In the genomic region with DNA sequence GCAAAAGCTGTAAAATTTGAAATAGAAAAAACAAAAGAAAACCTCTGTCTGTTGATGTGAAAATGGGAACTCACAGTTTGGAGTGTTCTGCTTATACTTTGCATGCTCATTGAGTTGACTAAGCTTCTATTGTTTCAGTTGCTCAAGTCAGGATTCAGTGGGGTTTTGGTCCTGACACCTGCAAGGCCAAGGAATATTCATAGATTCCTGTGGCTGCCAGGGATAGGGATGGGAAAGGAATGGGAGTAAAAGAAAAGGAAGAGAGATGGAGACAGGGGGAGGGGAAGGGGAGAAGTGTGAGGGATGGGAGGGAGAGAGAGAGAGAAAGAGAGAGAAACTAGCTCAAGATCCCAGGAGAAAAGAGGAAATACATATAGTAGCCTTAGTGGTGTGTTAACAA, we compare ENCODE assay signal across 2 cellular contexts.
TF ChIP-seq lines count a peak whose summit lies in the region.

No MANE protein-coding gene starts in this region.

TF ChIP-seq in GM23338, 12 proteins besides CTCF, POLR2A, EP300 and RAD21 (continued from another document):
- TF ChIP-seq, protein P1, sequence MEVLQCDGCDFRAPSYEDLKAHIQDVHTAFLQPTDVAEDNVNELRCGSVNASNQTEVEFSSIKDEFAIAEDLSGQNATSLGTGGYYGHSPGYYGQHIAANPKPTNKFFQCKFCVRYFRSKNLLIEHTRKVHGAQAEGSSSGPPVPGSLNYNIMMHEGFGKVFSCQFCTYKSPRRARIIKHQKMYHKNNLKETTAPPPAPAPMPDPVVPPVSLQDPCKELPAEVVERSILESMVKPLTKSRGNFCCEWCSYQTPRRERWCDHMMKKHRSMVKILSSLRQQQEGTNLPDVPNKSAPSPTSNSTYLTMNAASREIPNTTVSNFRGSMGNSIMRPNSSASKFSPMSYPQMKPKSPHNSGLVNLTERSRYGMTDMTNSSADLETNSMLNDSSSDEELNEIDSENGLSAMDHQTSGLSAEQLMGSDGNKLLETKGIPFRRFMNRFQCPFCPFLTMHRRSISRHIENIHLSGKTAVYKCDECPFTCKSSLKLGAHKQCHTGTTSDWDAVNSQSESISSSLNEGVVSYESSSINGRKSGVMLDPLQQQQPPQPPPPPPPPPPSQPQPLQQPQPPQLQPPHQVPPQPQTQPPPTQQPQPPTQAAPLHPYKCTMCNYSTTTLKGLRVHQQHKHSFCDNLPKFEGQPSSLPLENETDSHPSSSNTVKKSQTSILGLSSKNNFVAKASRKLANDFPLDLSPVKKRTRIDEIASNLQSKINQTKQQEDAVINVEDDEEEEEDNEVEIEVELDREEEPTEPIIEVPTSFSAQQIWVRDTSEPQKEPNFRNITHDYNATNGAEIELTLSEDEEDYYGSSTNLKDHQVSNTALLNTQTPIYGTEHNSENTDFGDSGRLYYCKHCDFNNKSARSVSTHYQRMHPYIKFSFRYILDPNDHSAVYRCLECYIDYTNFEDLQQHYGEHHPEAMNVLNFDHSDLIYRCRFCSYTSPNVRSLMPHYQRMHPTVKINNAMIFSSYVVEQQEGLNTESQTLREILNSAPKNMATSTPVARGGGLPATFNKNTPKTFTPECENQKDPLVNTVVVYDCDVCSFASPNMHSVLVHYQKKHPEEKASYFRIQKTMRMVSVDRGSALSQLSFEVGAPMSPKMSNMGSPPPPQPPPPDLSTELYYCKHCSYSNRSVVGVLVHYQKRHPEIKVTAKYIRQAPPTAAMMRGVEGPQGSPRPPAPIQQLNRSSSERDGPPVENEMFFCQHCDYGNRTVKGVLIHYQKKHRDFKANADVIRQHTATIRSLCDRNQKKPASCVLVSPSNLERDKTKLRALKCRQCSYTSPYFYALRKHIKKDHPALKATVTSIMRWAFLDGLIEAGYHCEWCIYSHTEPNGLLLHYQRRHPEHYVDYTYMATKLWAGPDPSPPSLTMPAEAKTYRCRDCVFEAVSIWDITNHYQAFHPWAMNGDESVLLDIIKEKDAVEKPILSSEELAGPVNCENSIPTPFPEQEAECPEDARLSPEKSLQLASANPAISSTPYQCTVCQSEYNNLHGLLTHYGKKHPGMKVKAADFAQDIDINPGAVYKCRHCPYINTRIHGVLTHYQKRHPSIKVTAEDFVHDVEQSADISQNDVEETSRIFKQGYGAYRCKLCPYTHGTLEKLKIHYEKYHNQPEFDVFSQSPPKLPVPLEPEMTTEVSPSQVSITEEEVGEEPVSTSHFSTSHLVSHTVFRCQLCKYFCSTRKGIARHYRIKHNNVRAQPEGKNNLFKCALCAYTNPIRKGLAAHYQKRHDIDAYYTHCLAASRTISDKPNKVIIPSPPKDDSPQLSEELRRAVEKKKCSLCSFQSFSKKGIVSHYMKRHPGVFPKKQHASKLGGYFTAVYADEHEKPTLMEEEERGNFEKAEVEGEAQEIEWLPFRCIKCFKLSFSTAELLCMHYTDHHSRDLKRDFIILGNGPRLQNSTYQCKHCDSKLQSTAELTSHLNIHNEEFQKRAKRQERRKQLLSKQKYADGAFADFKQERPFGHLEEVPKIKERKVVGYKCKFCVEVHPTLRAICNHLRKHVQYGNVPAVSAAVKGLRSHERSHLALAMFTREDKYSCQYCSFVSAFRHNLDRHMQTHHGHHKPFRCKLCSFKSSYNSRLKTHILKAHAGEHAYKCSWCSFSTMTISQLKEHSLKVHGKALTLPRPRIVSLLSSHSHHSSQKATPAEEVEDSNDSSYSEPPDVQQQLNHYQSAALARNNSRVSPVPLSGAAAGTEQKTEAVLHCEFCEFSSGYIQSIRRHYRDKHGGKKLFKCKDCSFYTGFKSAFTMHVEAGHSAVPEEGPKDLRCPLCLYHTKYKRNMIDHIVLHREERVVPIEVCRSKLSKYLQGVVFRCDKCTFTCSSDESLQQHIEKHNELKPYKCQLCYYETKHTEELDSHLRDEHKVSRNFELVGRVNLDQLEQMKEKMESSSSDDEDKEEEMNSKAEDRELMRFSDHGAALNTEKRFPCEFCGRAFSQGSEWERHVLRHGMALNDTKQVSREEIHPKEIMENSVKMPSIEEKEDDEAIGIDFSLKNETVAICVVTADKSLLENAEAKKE (CRISPR knock-in tag; IDR thresholded peaks at IDR 0.05): peak; percentile 99

TF ChIP-seq in liver, 16 proteins besides CTCF, POLR2A, EP300 and RAD21 (continued from another document):
- TF ChIP-seq, protein P2, sequence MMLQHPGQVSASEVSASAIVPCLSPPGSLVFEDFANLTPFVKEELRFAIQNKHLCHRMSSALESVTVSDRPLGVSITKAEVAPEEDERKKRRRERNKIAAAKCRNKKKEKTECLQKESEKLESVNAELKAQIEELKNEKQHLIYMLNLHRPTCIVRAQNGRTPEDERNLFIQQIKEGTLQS (IDR thresholded peaks at IDR 0.05): no peak
- no peak for TF ChIP-seq EGR1 (IDR thresholded peaks at IDR 0.05; ENCODE audit: low read depth in 2 of 2)
- TF ChIP-seq, protein P3, sequence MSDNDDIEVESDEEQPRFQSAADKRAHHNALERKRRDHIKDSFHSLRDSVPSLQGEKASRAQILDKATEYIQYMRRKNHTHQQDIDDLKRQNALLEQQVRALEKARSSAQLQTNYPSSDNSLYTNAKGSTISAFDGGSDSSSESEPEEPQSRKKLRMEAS (IDR thresholded peaks at IDR 0.05): no peak
- no peak for TF ChIP-seq FOXA1 (IDR thresholded peaks at IDR 0.05)
- TF ChIP-seq YY1 (IDR thresholded peaks at IDR 0.05): no peak
